In the genomic region with DNA sequence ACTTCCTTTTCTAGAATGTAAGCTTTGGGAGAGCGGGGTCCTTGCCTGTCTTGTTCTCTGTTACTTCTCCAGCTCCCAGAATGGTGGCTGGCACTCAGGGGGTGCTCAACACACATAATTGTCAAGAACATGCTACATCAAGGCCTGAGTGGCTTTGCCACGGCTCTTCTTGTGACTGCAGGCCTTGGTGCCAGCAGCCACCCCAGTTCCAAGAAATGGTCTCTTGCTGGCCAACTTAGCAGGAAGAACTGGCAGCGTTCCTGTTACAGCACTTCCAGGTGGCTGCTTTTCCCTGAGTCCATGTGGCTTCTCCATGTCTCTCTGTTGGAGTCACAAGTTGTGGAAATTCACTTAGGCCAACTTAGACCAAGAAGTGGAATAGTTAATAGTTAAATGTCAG, we compare ENCODE assay signal across 20 cellular contexts. TPM values are rescaled to one million over a fixed set of nuclear protein-coding genes. Genes with fewer than 3 reads are reported as not detected.
DNase-seq lines count a peak whose midpoint lies in the region; ATAC-seq and TF ChIP-seq lines count a peak whose summit lies in the region.
"Had no signal": no experiment of that assay in that cellular context is flagged by ENCODE, and none has a peak within 500 bp of the region (broad histone marks: within the 10 kb centered on the region; RNA-seq: fewer than 3 reads in every experiment).

No MANE protein-coding gene starts in this region.

- intact Hi-C loops in natural killer cell (cut with micrococcal nuclease), result no loop called here

- ATAC-seq in natural killer cell treated with Interleukin-12 subunit alpha and Interleukin-12 subunit beta and Interleukin-15 and Interleukin-18, amount 100 ng/mL, for 72 hours, result no peak
- no peak for ATAC-seq in natural killer cell
- ATAC-seq in T-helper 17 cell, result no peak
- ATAC-seq: Right ventricle myocardium inferior had no signal

- peaks cover 71 to 74% of the 10 kb centered on the region in 2 donors for H3K4me1 Mint-ChIP-seq in natural killer cell treated with Interleukin-12 subunit alpha and Interleukin-12 subunit beta and Interleukin-15 and Interleukin-18, amount 100 ng/mL, for 72 hours (ENCODE audit: low read depth in 2 of 2)
- H3K4me1 Mint-ChIP-seq in natural killer cell (peaks cover 81 to 85% of the 10 kb centered on the region in 2 donors), T-helper 17 cell (peaks cover 35% of the 10 kb centered on the region)

- H3K27ac ChIP-seq in brain microvascular endothelial cell, result no peak overlapping the region
- H3K27ac ChIP-seq: Peyer's patch had no signal

- H3K4me3 Mint-ChIP-seq in natural killer cell treated with Interleukin-12 subunit alpha and Interleukin-12 subunit beta and Interleukin-15 and Interleukin-18, amount 100 ng/mL, for 72 hours, result peak overlapping the region; percentile 50
- H3K4me3 Mint-ChIP-seq in natural killer cell (no peak overlapping the region), T-helper 17 cell (no peak overlapping the region)
- H3K4me3 Mint-ChIP-seq: CD4-positive, CD25-positive, alpha-beta regulatory T cell; H9 had no signal

- DNase-seq in natural killer cell treated with Interleukin-12 subunit alpha and Interleukin-12 subunit beta and Interleukin-15 and Interleukin-18, amount 100 ng/mL, for 72 hours (ENCODE audit: low spot score), result no peak
- DNase-seq in natural killer cell (no peak), T-helper 17 cell (no peak), medulla oblongata (ENCODE audit: extremely low spot score) (peak; percentile 60), NCI-H1105 treated with DMSO at 0.1 percent for 48 hours (lab: John Stamatoyannopoulos, UW) (no peak), DMS153 (lab: John Stamatoyannopoulos, UW) (no peak), brain microvascular endothelial cell (no peak), T-helper 2 cell (no peak)
- DNase-seq: Caco-2; CD4-positive, CD25-positive, alpha-beta regulatory T cell; EL; H9; NCI-H1048; NCI-H146; NCI-H2081; NCI-H524 treated with DMSO at 0.1 percent for 48 hours; Peyer's patch had no signal

- in situ Hi-C loops in brain microvascular endothelial cell (cut with HindIII; ENCODE audit: low pct_ligation_motif_present, low sequenced_read_pairs), result no loop called here

- no peaks in the 10 kb centered on the region for H3K9me3 ChIP-seq in T-helper 17 cell (ENCODE audit: control insufficient read depth, low read length, poor library complexity, severe bottlenecking)
- H3K9me3 ChIP-seq: Caco-2, Peyer's patch had no signal

- H3K27me3 ChIP-seq in brain microvascular endothelial cell (replicated peaks), result no peaks in the 10 kb centered on the region
- H3K27me3 ChIP-seq: Peyer's patch had no signal

- no peaks in the 10 kb centered on the region for H3K27me3 Mint-ChIP-seq in natural killer cell treated with Interleukin-12 subunit alpha and Interleukin-12 subunit beta and Interleukin-15 and Interleukin-18, amount 100 ng/mL, for 72 hours
- H3K27me3 Mint-ChIP-seq in natural killer cell (ENCODE audit: low read depth in 2 of 2) (no peaks in the 10 kb centered on the region), T-helper 17 cell (no peaks in the 10 kb centered on the region)
- H3K27me3 Mint-ChIP-seq: CD4-positive, CD25-positive, alpha-beta regulatory T cell had no signal

- TF ChIP-seq CTCF in natural killer cell (IDR thresholded peaks at IDR 0.05) (no peak), brain microvascular endothelial cell (IDR thresholded peaks at IDR 0.05; ENCODE audit: low read depth, low read length, missing control alignments) (no peak)

- H3K9me3 Mint-ChIP-seq in natural killer cell treated with Interleukin-12 subunit alpha and Interleukin-12 subunit beta and Interleukin-15 and Interleukin-18, amount 100 ng/mL, for 72 hours, result no peaks in the 10 kb centered on the region
- no peaks in the 10 kb centered on the region for H3K9me3 Mint-ChIP-seq in natural killer cell
- H3K9me3 Mint-ChIP-seq: CD4-positive, CD25-positive, alpha-beta regulatory T cell; H9 had no signal

- H3K27ac Mint-ChIP-seq in natural killer cell treated with Interleukin-12 subunit alpha and Interleukin-12 subunit beta and Interleukin-15 and Interleukin-18, amount 100 ng/mL, for 72 hours, result peak overlapping the region; percentile 70 to 94
- H3K27ac Mint-ChIP-seq in natural killer cell (peak overlapping the region in 1 of 2 donors; percentile 47), T-helper 17 cell (peak overlapping the region; percentile 74)
- H3K27ac Mint-ChIP-seq: H9 had no signal

- H3K36me3 ChIP-seq in brain microvascular endothelial cell (replicated peaks), result no peaks in the 10 kb centered on the region
- H3K36me3 ChIP-seq: Peyer's patch had no signal

- no peak overlapping the region for H3K4me3 ChIP-seq in brain microvascular endothelial cell (ENCODE audit: low read depth, low read length)
- H3K4me3 ChIP-seq: Peyer's patch had no signal

- peaks cover 9% of the 10 kb centered on the region for H3K36me3 Mint-ChIP-seq in natural killer cell treated with Interleukin-12 subunit alpha and Interleukin-12 subunit beta and Interleukin-15 and Interleukin-18, amount 100 ng/mL, for 72 hours
- H3K36me3 Mint-ChIP-seq in natural killer cell (no peaks in the 10 kb centered on the region), T-helper 17 cell (ENCODE audit: low read depth) (no peaks in the 10 kb centered on the region)

RNA-seq across cellular contexts. Expression of a gene that starts 36.1 kb away (rescaled TPM):
- 100 to 1,000 TPM; 193 to 273 TPM for total RNA-seq in natural killer cell treated with Interleukin-12 subunit alpha and Interleukin-12 subunit beta and Interleukin-15 and Interleukin-18, amount 100 ng/mL, for 72 hours
- 100 to 1,000 TPM; 182 to 222 (median 183) TPM for total RNA-seq in natural killer cell
- total RNA-seq in T-helper 17 cell, result 100 to 1,000 TPM; 122 to 137 TPM
- total RNA-seq: Caco-2, HT-29, MCF 10A had no signal
